13 cellular contexts compared by ENCODE assay signal in the genomic region with DNA sequence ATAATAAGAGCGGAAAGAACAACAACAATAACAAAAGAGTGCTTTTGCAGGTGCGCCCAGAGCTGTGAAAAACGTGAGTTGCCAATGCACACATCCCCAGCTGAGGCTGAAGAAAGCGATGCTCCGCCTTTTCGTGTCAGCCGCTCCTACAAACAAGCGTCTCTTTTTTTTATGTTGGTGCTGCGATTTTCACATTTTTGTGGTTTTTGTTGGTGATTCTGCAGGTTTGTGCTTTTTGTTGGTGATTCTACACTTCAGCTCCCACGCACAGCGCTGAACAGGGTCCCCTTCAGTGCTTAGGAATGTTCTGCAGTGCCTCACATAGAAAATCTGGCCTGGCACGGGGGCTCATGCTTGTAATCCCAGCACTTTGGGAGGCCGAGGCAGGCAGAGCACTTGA. TPM values are rescaled to one million over a fixed set of nuclear protein-coding genes. Genes with fewer than 3 reads are reported as not detected.
A peak's percentile ranks its signal among the peaks of the same experiment; 100 is the strongest.
DNase-seq lines count a peak whose midpoint lies in the region; ATAC-seq and TF ChIP-seq lines count a peak whose summit lies in the region.
"Had no signal": no experiment of that assay in that cellular context is flagged by ENCODE, and none has a peak within 500 bp of the region (broad histone marks: within the 10 kb centered on the region; RNA-seq: fewer than 3 reads in every experiment).

No MANE protein-coding gene starts in this region.

- WGBS in mammary epithelial cell (ENCODE audit: low coverage, missing lambda C conversion rate), result 4% methylated on average over 12 of the region's 13 CpGs

- peak overlapping the region; percentile 88 for H3K27ac Mint-ChIP-seq in mesothelial cell of epicardium

- no peaks in the 10 kb centered on the region for H3K79me2 ChIP-seq in mammary epithelial cell (ENCODE audit: insufficient read depth, low read length)

- intact Hi-C loops in mammary epithelial cell (cut with micrococcal nuclease), result loop anchor here (5.0 kb wide), 1 partner anchor 45 kb away; a partner anchor contains a TSS

- H3K36me3 Mint-ChIP-seq in mesothelial cell of epicardium, result no peaks in the 10 kb centered on the region

- CTCF ChIA-PET in mammary epithelial cell (lab: Charles Lee; ENCODE audit: low non-redundant PET), result interaction anchor here (0.8 kb wide), 1 partner anchor 30 kb away, joined by 5 read pairs; no protein-coding TSS in a partner anchor
- CTCF ChIA-PET in GM10248 (lab: Yijun Ruan, JAX), result interaction anchor here (1.1 to 1.6 kb wide), 2 partner anchors 20 to 49 kb away, joined by 3 to 4 read pairs; no protein-coding TSS in a partner anchor

- H3K9me3 Mint-ChIP-seq in mesothelial cell of epicardium, result no peaks in the 10 kb centered on the region

- H3K27ac ChIP-seq in mammary epithelial cell (ENCODE audit: insufficient read depth, low read depth, low read length), result no peak overlapping the region
- H3K27ac ChIP-seq: heart right ventricle, PC-9 had no signal

- H3K4me3 Mint-ChIP-seq in mesothelial cell of epicardium, result peak overlapping the region; percentile 16

- no peaks in the 10 kb centered on the region for H3K36me3 ChIP-seq in mammary epithelial cell (ENCODE audit: insufficient read depth, low read length)
- H3K36me3 ChIP-seq: heart right ventricle had no signal

- peaks cover 29% of the 10 kb centered on the region for H3K4me1 ChIP-seq in mammary epithelial cell (ENCODE audit: insufficient read depth, low read length)

- DNase-seq in AG08396 (ENCODE audit: low spot score) (peak; percentile 50), HS-27A (ENCODE audit: low read depth) (peak; percentile 92), mammary epithelial cell (peak; percentile 39), mesothelial cell of epicardium (ENCODE audit: low spot score in 2 of 2, unreplicated experiment in 2 of 2) (no peak), GM10248 (ENCODE audit: extremely low spot score) (no peak), activated T-cell treated with anti-CD3 and anti-CD28 coated beads for 4 hours (no peak)
- DNase-seq: C1 segment of cervical spinal cord, heart right ventricle, midbrain had no signal

- in situ Hi-C loops in mammary epithelial cell (cut with MboI; ENCODE audit: low sequenced_read_pairs in 2 of 2), result no loop called here

- BruUV-seq in mammary epithelial cell (replicated peaks; lab: Mats Ljungman, UMichigan), result no TSS peak

- peaks cover 32% of the 10 kb centered on the region for H3K4me1 Mint-ChIP-seq in mesothelial cell of epicardium

- peak overlapping the region; percentile 92 for H2AFZ ChIP-seq in mammary epithelial cell (ENCODE audit: low read depth, low read length)
- H2AFZ ChIP-seq: PC-9 had no signal

- H3K4me3 ChIP-seq in mammary epithelial cell (replicated peaks in 1 of 3; ENCODE audit: insufficient read depth in 1 of 3, low read depth in 2 of 3, low read length in 3 of 3), result no peak overlapping the region
- H3K4me3 ChIP-seq: heart right ventricle, PC-9 had no signal

- H3K27me3 Mint-ChIP-seq in mesothelial cell of epicardium (ENCODE audit: low read depth), result peaks cover 10% of the 10 kb centered on the region

- ATAC-seq in HG02678 (IDR thresholded peaks at IDR 0.05; ENCODE audit: unreplicated experiment) (no peak), HG02870 (IDR thresholded peaks at IDR 0.05; ENCODE audit: unreplicated experiment) (no peak)
- ATAC-seq: heart right ventricle had no signal

- H3K9me3 ChIP-seq in mammary epithelial cell (replicated peaks; ENCODE audit: insufficient read depth, low read length), result no peaks in the 10 kb centered on the region
- H3K9me3 ChIP-seq: heart right ventricle had no signal

- dilution Hi-C loops in mammary epithelial cell (cut with HindIII; ENCODE audit: low sequenced_read_pairs), result no loop called here

- no peak overlapping the region for H3K9ac ChIP-seq in mammary epithelial cell (ENCODE audit: insufficient read depth, low read length)

- no peaks in the 10 kb centered on the region for H3K27me3 ChIP-seq in mammary epithelial cell (ENCODE audit: insufficient read depth, low read length)

- H4K20me1 ChIP-seq in mammary epithelial cell (ENCODE audit: insufficient read depth, low read length), result no peaks in the 10 kb centered on the region

- peak overlapping the region; percentile 67 for H3K4me2 ChIP-seq in mammary epithelial cell (ENCODE audit: insufficient read depth, low read depth, low read length)
- H3K4me2 ChIP-seq: PC-9 had no signal

- TF ChIP-seq CTCF in mammary epithelial cell (conservative IDR thresholded peaks at IDR 0.05 in 1 of 2, IDR thresholded peaks at IDR 0.05 in 1 of 2; ENCODE audit: extremely low read depth in 1 of 2, insufficient read depth in 1 of 2, low read depth in 1 of 2, low read length in 2 of 2) (no peak), mesothelial cell of epicardium (IDR thresholded peaks at IDR 0.05; ENCODE audit: unreplicated experiment) (no peak), GM10248 (IDR thresholded peaks at IDR 0.05; ENCODE audit: control extremely low read depth, extremely low read depth, low read depth, missing control alignments) (no peak)

- POLR2A ChIA-PET in GM10248 (lab: Yijun Ruan, JAX), result no interaction called here

RNA-seq across cellular contexts. Expression of a gene that starts 7.3 kb away (rescaled TPM):
- total RNA-seq in mammary epithelial cell (not detected), mesothelial cell of epicardium (0.25 TPM in 1 of 3 replicates, not detected in the others)
- polyA plus RNA-seq in mammary epithelial cell, result not detected
- not detected for polyA minus RNA-seq in mammary epithelial cell
- total RNA-seq: cerebellum had no signal

RNA-seq across cellular contexts. Expression of a gene that starts 15.7 kb away (rescaled TPM):
- total RNA-seq in mammary epithelial cell (not detected), mesothelial cell of epicardium (0.33 to 0.97 TPM (median 0.56 TPM) in 3 replicates)
- polyA plus RNA-seq in mammary epithelial cell, result not detected
- polyA minus RNA-seq in mammary epithelial cell, result not detected
- total RNA-seq: cerebellum had no signal

RNA-seq across cellular contexts. Expression of a gene that starts 28.0 kb away (rescaled TPM):
- total RNA-seq in mammary epithelial cell, result 10 to 100 TPM in 1 of 2 donors, 1 to 10 TPM in 1; 6.0 to 13.7 TPM
- 2.7 TPM for polyA plus RNA-seq in mammary epithelial cell
- polyA minus RNA-seq in mammary epithelial cell, result 0.52 TPM
- total RNA-seq in mesothelial cell of epicardium, result 35.0 to 35.2 TPM (median 35.1 TPM) in 3 replicates

RNA-seq across cellular contexts. Expression of a gene that starts 46.7 kb away (rescaled TPM):
- total RNA-seq in mammary epithelial cell, result 10 to 100 TPM in 1 of 2 donors, 1 to 10 TPM in 1; 5.3 to 13.4 TPM
- 3.7 TPM for polyA plus RNA-seq in mammary epithelial cell
- polyA minus RNA-seq in mammary epithelial cell, result 15.5 TPM
- total RNA-seq in mesothelial cell of epicardium, result 31.3 to 31.7 TPM (median 31.6 TPM) in 3 replicates

RNA-seq across cellular contexts. Expression of a gene that starts 47.5 kb away (rescaled TPM):
- total RNA-seq in mammary epithelial cell (10 to 100 TPM; 11.0 to 14.3 TPM), mesothelial cell of epicardium (5.3 to 7.4 TPM (median 5.7 TPM) in 3 replicates)
- polyA plus RNA-seq in mammary epithelial cell, result 6.9 TPM
- polyA minus RNA-seq in mammary epithelial cell, result 4.6 TPM

Comparison
In these comparisons a context has a peak if more than half of its experiments do, and no peak if none do; other contexts are left out.
1. DNase-seq: peak in AG08396 (single experiment), HS-27A (single experiment) and mammary epithelial cell (single experiment); none in mesothelial cell of epicardium (0 of 2), GM10248 (single experiment) and activated T-cell treated with anti-CD3 and anti-CD28 coated beads for 4 hours (single experiment).